In the genomic region with DNA sequence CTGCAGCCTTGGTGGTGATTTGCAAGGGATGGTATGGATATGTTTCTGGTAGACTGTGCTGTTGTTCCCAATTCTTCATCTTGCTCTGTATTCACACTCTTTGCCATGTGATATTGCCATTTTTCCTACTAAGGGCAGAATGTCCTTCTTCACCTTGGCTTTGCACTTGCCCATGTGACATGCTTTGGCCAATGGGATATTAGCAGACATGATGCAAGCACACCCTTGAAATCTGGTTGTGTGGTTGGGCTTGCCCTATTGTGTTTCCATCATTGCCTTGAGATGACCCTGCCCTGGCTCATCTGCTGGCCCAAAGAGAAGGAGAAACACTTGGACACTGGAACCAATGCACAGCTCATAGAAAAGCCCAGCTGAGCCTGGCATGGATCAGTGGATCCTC, we compare ENCODE assay signal across 23 cellular contexts. TPM values are rescaled to one million over a fixed set of nuclear protein-coding genes. Genes with fewer than 3 reads are reported as not detected.
"Had no signal": no experiment of that assay in that cellular context is flagged by ENCODE, and none has a peak within 500 bp of the region (broad histone marks: within the 10 kb centered on the region; RNA-seq: fewer than 3 reads in every experiment).

No MANE protein-coding gene starts in this region.

- H3K36me3 ChIP-seq: left lung, lower lobe of right lung, pancreas, prostate gland, suprapubic skin, thoracic aorta, tibial artery, upper lobe of right lung, uterus had no signal

- DNase-seq: left colon; left lung; lower lobe of right lung; mammary epithelial cell; mesenchymal stem cell; naive thymus-derived CD8-positive, alpha-beta T cell; pancreas; retina; right cardiac atrium; stimulated activated CD4-positive, alpha-beta T cell treated with anti-CD3 and anti-CD28 coated beads, Interleukin-12 subunit alpha, Interleukin-12 subunit beta, amount 100 ng/mL, for 4 hours; stimulated activated CD4-positive, alpha-beta T cell treated with anti-CD3 and anti-CD28 coated beads, Interleukin-15, amount 100 ng/mL, for 24 hours; stimulated activated CD4-positive, alpha-beta T cell treated with anti-CD3 and anti-CD28 coated beads, Interleukin-4, amount 100 ng/mL, for 24 hours; stimulated activated naive CD4-positive, alpha-beta T cell; tibial artery; trophoblast cell; upper lobe of right lung; uterus had no signal

- ATAC-seq: left colon; left lung; lower lobe of right lung; naive thymus-derived CD8-positive, alpha-beta T cell; pancreas; right cardiac atrium; sciatic nerve; upper lobe of right lung had no signal

- H3K27me3 ChIP-seq: uterus had no signal

- FAIRE-seq: keratinocyte, pancreas had no signal

- H3K9me3 ChIP-seq: left lung, lower lobe of right lung, pancreas, prostate gland, suprapubic skin, thoracic aorta, upper lobe of right lung, uterus had no signal

- H3K4me1 ChIP-seq: left lung, lower lobe of right lung, pancreas, prostate gland, suprapubic skin, tibial artery, upper lobe of right lung, uterus had no signal

- H3K27ac ChIP-seq: left lung, lower lobe of right lung, pancreas, prostate gland, skin epidermis, suprapubic skin, thoracic aorta, tibial artery, upper lobe of right lung, uterus had no signal

- H3K4me3 ChIP-seq: left lung, lower lobe of right lung, pancreas, prostate gland, skin epidermis, suprapubic skin, thoracic aorta, tibial artery, upper lobe of right lung, uterus had no signal

RNA-seq across cellular contexts. Expression of a gene that starts 10.6 kb away (rescaled TPM):
- total RNA-seq: naive thymus-derived CD8-positive, alpha-beta T cell had no signal
- polyA plus RNA-seq: naive thymus-derived CD8-positive, alpha-beta T cell had no signal
